17 cellular contexts compared by ENCODE assay signal in the genomic region with DNA sequence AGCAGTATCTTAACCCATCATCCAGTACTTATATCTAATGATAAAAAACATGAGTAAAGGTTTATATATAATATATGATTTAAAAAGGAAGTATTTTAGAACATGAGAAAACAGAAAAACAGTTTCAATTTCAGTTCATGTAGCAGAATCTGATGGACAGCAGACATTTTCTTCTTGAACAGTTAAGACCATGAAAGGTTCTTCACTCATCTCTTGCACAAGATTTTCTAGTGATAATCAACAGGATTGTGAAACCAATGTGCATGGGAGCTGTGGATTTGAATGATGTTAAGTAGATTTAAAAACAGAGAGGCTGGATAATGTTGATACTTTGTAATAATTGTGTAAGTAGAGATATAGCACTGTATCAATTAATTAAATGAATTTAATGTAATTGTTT.
A peak's percentile ranks its signal among the peaks of the same experiment; 100 is the strongest.
DNase-seq lines count a peak whose midpoint lies in the region; ATAC-seq and TF ChIP-seq lines count a peak whose summit lies in the region.
"Had no signal": no experiment of that assay in that cellular context is flagged by ENCODE, and none has a peak within 500 bp of the region (broad histone marks: within the 10 kb centered on the region; RNA-seq: fewer than 3 reads in every experiment).

No MANE protein-coding gene starts in this region.

- H3K4ac ChIP-seq in IMR-90 (ENCODE audit: low read depth, low read length) = no peak overlapping the region

- no peak overlapping the region for H3K18ac ChIP-seq in IMR-90 (ENCODE audit: low read depth, low read length)

- intact Hi-C loops in IMR-90 (cut with micrococcal nuclease) = no loop called here

- H3K4me3 ChIP-seq in IMR-90 (ENCODE audit: insufficient read depth, low read depth, low read length) (no peak overlapping the region), choroid plexus epithelial cell (ENCODE audit: low read depth, low read length) (no peak overlapping the region)
- H3K4me3 ChIP-seq: BLaER1 treated with 17β-estradiol and CSF1 and Interleukin-3, amounts not matched to agents 10 nM and 100 nM; GM23338 had no signal

- no peak overlapping the region for H3K27ac ChIP-seq in IMR-90 (ENCODE audit: insufficient read depth, low read length)
- H3K27ac ChIP-seq: BLaER1 treated with 17β-estradiol and CSF1 and Interleukin-3, amounts not matched to agents 10 nM and 100 nM had no signal

- TF ChIP-seq CTCF in IMR-90 (conservative IDR thresholded peaks at IDR 0.05; ENCODE audit: low read depth, low read length) (no peak), choroid plexus epithelial cell (conservative IDR thresholded peaks at IDR 0.05; ENCODE audit: low read depth, low read length) (no peak)

- DNase-seq in IMR-90 (no peak), OCI-M1 (lab: John Stamatoyannopoulos, UW) (peak; percentile 50), choroid plexus epithelial cell (ENCODE audit: low read depth) (peak; percentile 2), renal cortical epithelial cell (ENCODE audit: low read depth) (peak; percentile 1), retina (no peak), GM03348 (ENCODE audit: low spot score) (no peak)
- DNase-seq: Caco-2; CD4-positive, CD25-positive, alpha-beta regulatory T cell; CD8-positive, alpha-beta memory T cell; DMS153; DMS79; GDM1; HFFc6 had no signal

- no peak overlapping the region for H2BK120ac ChIP-seq in IMR-90 (ENCODE audit: low read depth, low read length)

- no peaks in the 10 kb centered on the region for H3K36me3 ChIP-seq in IMR-90 (ENCODE audit: control insufficient read depth, insufficient read depth, low read length)
- H3K36me3 ChIP-seq: BLaER1 treated with 17β-estradiol and CSF1 and Interleukin-3, amounts not matched to agents 10 nM and 100 nM had no signal

- H2BK5ac ChIP-seq in IMR-90 (ENCODE audit: low read depth, low read length, poor library complexity, severe bottlenecking) = no peak overlapping the region

- in situ Hi-C loops in IMR-90 (cut with MboI; ENCODE audit: low sequenced_read_pairs) = no loop called here

- H3K9ac ChIP-seq in IMR-90 (ENCODE audit: low read depth, low read length) = no peak overlapping the region
- H3K9ac ChIP-seq: BLaER1 treated with 17β-estradiol and CSF1 and Interleukin-3, amounts not matched to agents 10 nM and 100 nM had no signal

- H2AK5ac ChIP-seq in IMR-90 (ENCODE audit: low read depth, low read length) = no peak overlapping the region

- no peak overlapping the region for H2BK20ac ChIP-seq in IMR-90 (ENCODE audit: low read depth, low read length)

- no peak overlapping the region for H4K91ac ChIP-seq in IMR-90 (ENCODE audit: insufficient read depth, low read depth, low read length)

- POLR2A ChIA-PET in IMR-90 (lab: Charles Lee; ENCODE audit: unreplicated experiment) = no interaction called here

- no peaks in the 10 kb centered on the region for H4K20me1 ChIP-seq in IMR-90 (ENCODE audit: insufficient read depth, low read length)
- H4K20me1 ChIP-seq: BLaER1 treated with 17β-estradiol and CSF1 and Interleukin-3, amounts not matched to agents 10 nM and 100 nM had no signal

- no peak overlapping the region for H4K8ac ChIP-seq in IMR-90 (ENCODE audit: low read depth in 2 of 2, low read length in 2 of 2)

- H2AFZ ChIP-seq in IMR-90 (replicated peaks; ENCODE audit: low read length, poor library complexity) = no peak overlapping the region
- H2AFZ ChIP-seq: GM23338 had no signal

- no peaks in the 10 kb centered on the region for H3K9me3 ChIP-seq in IMR-90 (ENCODE audit: control insufficient read depth, insufficient read depth, low read length)
- H3K9me3 ChIP-seq: BLaER1 treated with 17β-estradiol and CSF1 and Interleukin-3, amounts not matched to agents 10 nM and 100 nM; Caco-2 had no signal

- no peak overlapping the region for H3K23ac ChIP-seq in IMR-90 (ENCODE audit: low read depth, low read length)

- no peak overlapping the region for H3K56ac ChIP-seq in IMR-90 (ENCODE audit: extremely low read depth, insufficient read depth, low read length)

- H3K27me3 ChIP-seq in IMR-90 (ENCODE audit: control insufficient read depth, insufficient read depth, low read length) = no peaks in the 10 kb centered on the region
- H3K27me3 ChIP-seq: BLaER1 treated with 17β-estradiol and CSF1 and Interleukin-3, amounts not matched to agents 10 nM and 100 nM had no signal

- dilution Hi-C loops in IMR-90 (cut with HindIII; ENCODE audit: low sequenced_read_pairs, unreplicated experiment) = no loop called here

- no TSS peak for BruUV-seq in IMR-90 (replicated peaks; lab: Mats Ljungman, UMichigan)

- H3K4me1 ChIP-seq in IMR-90 (ENCODE audit: control insufficient read depth, insufficient read depth, low read length) = no peaks in the 10 kb centered on the region
- H3K4me1 ChIP-seq: BLaER1 treated with 17β-estradiol and CSF1 and Interleukin-3, amounts not matched to agents 10 nM and 100 nM; Caco-2 had no signal

- H2BK15ac ChIP-seq in IMR-90 (ENCODE audit: low read depth, low read length) = no peak overlapping the region

- no peak overlapping the region for H2AK9ac ChIP-seq in IMR-90 (replicated peaks; ENCODE audit: low read depth, low read length, poor library complexity)

- H4K5ac ChIP-seq in IMR-90 (ENCODE audit: low read depth, low read length) = no peak overlapping the region

- no peak overlapping the region for H3K4me2 ChIP-seq in IMR-90 (ENCODE audit: low read depth, low read length)
- H3K4me2 ChIP-seq: BLaER1 treated with 17β-estradiol and CSF1 and Interleukin-3, amounts not matched to agents 10 nM and 100 nM; GM23338 had no signal

- no peak for TF ChIP-seq POLR2A in IMR-90 (IDR thresholded peaks at IDR 0.05; ENCODE audit: low read depth, low read length)

- no peaks in the 10 kb centered on the region for H3K9me1 ChIP-seq in IMR-90 (ENCODE audit: insufficient read depth, low read length)

- ATAC-seq in IMR-90 (ENCODE audit: low read depth) = no peak
- no peak for ATAC-seq in HG02588 (IDR thresholded peaks at IDR 0.05; ENCODE audit: unreplicated experiment)
- ATAC-seq: GM23338, HCT116 had no signal

- no peaks in the 10 kb centered on the region for H3K79me1 ChIP-seq in IMR-90 (ENCODE audit: low read depth in 1 of 2, low read length in 2 of 2)

- no peak for TF ChIP-seq RAD21 in IMR-90 (IDR thresholded peaks at IDR 0.05; ENCODE audit: low read length)

- CTCF ChIA-PET in IMR-90 (lab: Yijun Ruan, JAX) = interaction anchor here (0.9 kb wide), 1 partner anchor 53 kb away, joined by 4 read pairs; no protein-coding TSS in a partner anchor

- no peak overlapping the region for H3K14ac ChIP-seq in IMR-90 (replicated peaks; ENCODE audit: low read depth, low read length)

TF ChIP-seq in IMR-90, 13 proteins besides CTCF, POLR2A, EP300 and RAD21:
- peak; percentile 21; the same call in 1 of the 2 replicates for TF ChIP-seq CEBPB (IDR thresholded peaks at IDR 0.05; ENCODE audit: low read depth, low read length)
- no peak for TF ChIP-seq FOS (IDR thresholded peaks at IDR 0.05; ENCODE audit: low read depth, low read length)

Comparison
In these comparisons a context has a peak if more than half of its experiments do, and no peak if none do; other contexts are left out.
1. DNase-seq: peak in OCI-M1 (single experiment), choroid plexus epithelial cell (single experiment) and renal cortical epithelial cell (single experiment); none in IMR-90 (single experiment), retina (single experiment) and GM03348 (single experiment).